Comparison of ENCODE assay signal across 25 cellular contexts in the genomic region with DNA sequence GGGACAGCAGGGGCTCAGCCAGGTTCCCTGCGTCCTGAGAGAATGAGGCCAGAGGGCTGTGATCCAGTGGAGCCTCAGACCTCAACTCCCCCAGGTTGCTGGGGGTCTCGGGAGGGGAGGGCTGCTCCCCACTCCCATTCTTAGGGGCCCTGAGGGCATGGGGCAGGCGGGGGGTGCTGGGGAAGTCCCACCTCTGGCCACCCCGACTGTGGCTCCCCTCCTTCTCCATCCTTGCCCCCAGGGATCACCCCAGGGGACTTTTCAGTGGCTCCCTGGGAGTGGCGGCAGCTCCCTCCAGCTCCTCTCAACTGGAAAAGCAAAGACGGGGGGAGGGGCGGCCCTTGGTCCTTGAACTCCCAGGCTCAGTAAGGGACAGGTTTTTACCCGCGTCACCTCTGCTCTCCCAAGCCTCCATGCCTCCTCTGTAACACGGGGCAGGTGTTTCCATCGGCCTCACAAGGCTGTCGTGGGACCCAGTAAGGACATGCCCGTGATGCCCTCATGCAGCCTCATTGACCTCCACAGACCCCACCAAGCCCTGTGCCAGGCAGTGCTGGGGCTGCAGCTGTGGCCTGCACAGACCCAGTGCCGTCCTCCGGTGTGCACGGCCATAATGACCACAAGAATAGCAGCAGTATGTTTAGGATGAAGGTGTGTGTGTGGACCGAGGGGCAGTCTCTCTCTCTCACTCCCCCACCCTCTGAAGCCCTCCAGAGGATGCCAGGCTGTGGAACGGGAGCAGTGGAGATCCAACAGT. TPM values are rescaled to one million over a fixed set of nuclear protein-coding genes. Genes with fewer than 3 reads are reported as not detected.
DNase-seq lines count a peak whose midpoint lies in the region; ATAC-seq and TF ChIP-seq lines count a peak whose summit lies in the region.
"Had no signal": no experiment of that assay in that cellular context is flagged by ENCODE, and none has a peak within 500 bp of the region (broad histone marks: within the 10 kb centered on the region; RNA-seq: fewer than 3 reads in every experiment).

No MANE protein-coding gene starts in this region.

- peaks cover 17% of the 10 kb centered on the region; the same call in 1 of the 2 replicates for H3F3A ChIP-seq in GM23338 (replicated peaks; ENCODE audit: low read depth)

- peak overlapping the region; percentile 84 for H3K27ac Mint-ChIP-seq in GM23338
- H3K27ac Mint-ChIP-seq in type B pancreatic cell, result peak overlapping the region; percentile 71
- H3K27ac Mint-ChIP-seq: activated B cell treated with CpG ODN at 0.5 μM for 24 hours; activated naive CD4-positive, alpha-beta T cell treated with anti-CD3 and anti-CD28 coated beads, Interleukin-2, amount 50 U/mL, for 24 hours; activated T-helper 1 cell treated with anti-CD3 and anti-CD28 coated beads, Interleukin-12 subunit alpha, Interleukin-12 subunit beta, Interleukin-2, Interleukin-4 antibody, amounts not matched to agents 30 ng/mL and 10 ng/mL and 1 ng/mL, durations not matched to agents 14 hours and 24 hours and 36 hours; memory B cell had no signal

- H3K4me1 Mint-ChIP-seq in GM23338, result peaks cover 51% of the 10 kb centered on the region
- peaks cover 15% of the 10 kb centered on the region for H3K4me1 Mint-ChIP-seq in type B pancreatic cell (ENCODE audit: unreplicated experiment)
- H3K4me1 Mint-ChIP-seq: activated B cell treated with CpG ODN at 0.5 μM for 24 hours, memory B cell had no signal

- WGBS in mesodermal cell (ENCODE audit: insufficient coverage in 2 of 2), 2 experiments, result 94 to 95% methylated on average over 9 to 14 of the region's 18 CpGs

- H3K36me3 ChIP-seq in GM23338 (ENCODE audit: insufficient read depth), result peaks cover 14% of the 10 kb centered on the region
- peaks cover 48% of the 10 kb centered on the region for H3K36me3 ChIP-seq in WERI-Rb-1
- H3K36me3 ChIP-seq in mesodermal cell (ENCODE audit: control insufficient read depth, insufficient read depth, low read length), result peaks cover 88% of the 10 kb centered on the region

- ATAC-seq in GM23338, result peak; percentile 15
- no peak for ATAC-seq in GM21360 (IDR thresholded peaks at IDR 0.05; ENCODE audit: unreplicated experiment)
- ATAC-seq in HG03432 (IDR thresholded peaks at IDR 0.05; ENCODE audit: unreplicated experiment), result no peak
- ATAC-seq: stimulated activated naive CD8-positive, alpha-beta T cell treated with anti-CD3 and anti-CD28 coated beads, Interleukin-15, Interleukin-2, amounts not matched to agents 100 U/mL and 50 U/mL, for 24 hours had no signal

- H3K4me3 Mint-ChIP-seq in GM23338 (peak overlapping the region; percentile 21; the same call in 1 of the 3 replicates), type B pancreatic cell (no peak overlapping the region)
- H3K4me3 Mint-ChIP-seq: activated B cell treated with CpG ODN at 0.5 μM for 24 hours; activated naive CD4-positive, alpha-beta T cell treated with anti-CD3 and anti-CD28 coated beads, Interleukin-2, amount 50 U/mL, for 24 hours; activated T-helper 1 cell treated with anti-CD3 and anti-CD28 coated beads, Interleukin-12 subunit alpha, Interleukin-12 subunit beta, Interleukin-2, Interleukin-4 antibody, amounts not matched to agents 30 ng/mL and 10 ng/mL and 1 ng/mL, durations not matched to agents 14 hours and 24 hours and 36 hours; CD4-positive, alpha-beta memory T cell; memory B cell had no signal

- DNase-seq in GM23338 (ENCODE audit: low spot score) (peak; percentile 51), WERI-Rb-1 (peak; percentile 42), type B pancreatic cell (ENCODE audit: extremely low spot score, unreplicated experiment) (no peak), NCI-H146 (lab: John Stamatoyannopoulos, UW) (no peak)
- DNase-seq: activated B cell treated with CpG ODN at 0.5 μM for 24 hours; activated CD4-positive, alpha-beta T cell treated with anti-CD3 and anti-CD28 coated beads, Interleukin-2, amount 50 U/mL, for 4 hours; anterior cingulate cortex; caudate nucleus; CD4-positive, alpha-beta memory T cell; DMS53; dorsolateral prefrontal cortex; GDM1; GM23248; head of caudate nucleus; NCI-H1694 treated with DMSO at 0.1 percent for 48 hours; stimulated activated naive CD8-positive, alpha-beta T cell treated with anti-CD3 and anti-CD28 coated beads, Interleukin-15, Interleukin-2, amounts not matched to agents 100 U/mL and 50 U/mL, for 24 hours had no signal

- H3K9me2 ChIP-seq in GM23338 (ENCODE audit: insufficient read depth), result no peaks in the 10 kb centered on the region

- H3K27ac ChIP-seq in GM23338 (ENCODE audit: low read depth), result no peak overlapping the region
- H3K27ac ChIP-seq in WERI-Rb-1, result peak overlapping the region; percentile 95
- peak overlapping the region; percentile 49 for H3K27ac ChIP-seq in mesodermal cell (ENCODE audit: low read depth, low read length, severe bottlenecking)
- H3K27ac ChIP-seq: dorsolateral prefrontal cortex, GM23248, KMS-11, right atrium auricular region had no signal

- H4K20me1 ChIP-seq in GM23338 (replicated peaks; ENCODE audit: insufficient read depth), result peaks cover 11% of the 10 kb centered on the region; the same call in 1 of the 2 replicates

- no peak overlapping the region for H3K4me2 ChIP-seq in GM23338
- H3K4me2 ChIP-seq: KMS-11 had no signal

- peaks cover 46% of the 10 kb centered on the region for H3K4me1 ChIP-seq in GM23338 (ENCODE audit: insufficient read depth)
- H3K4me1 ChIP-seq in mesodermal cell (ENCODE audit: control insufficient read depth, insufficient read depth, low read length, poor library complexity, severe bottlenecking), result peaks cover 74% of the 10 kb centered on the region

- H3K9me3 ChIP-seq in WERI-Rb-1 (ENCODE audit: severe bottlenecking) (no peaks in the 10 kb centered on the region), mesodermal cell (ENCODE audit: control insufficient read depth, low read length) (no peaks in the 10 kb centered on the region)
- H3K9me3 ChIP-seq: right atrium auricular region had no signal

- H3K36me3 Mint-ChIP-seq in GM23338 (ENCODE audit: low read depth), result peaks cover 48% of the 10 kb centered on the region
- peaks cover 7% of the 10 kb centered on the region for H3K36me3 Mint-ChIP-seq in type B pancreatic cell
- H3K36me3 Mint-ChIP-seq: activated naive CD4-positive, alpha-beta T cell treated with anti-CD3 and anti-CD28 coated beads, Interleukin-2, amount 50 U/mL, for 24 hours; CD4-positive, alpha-beta memory T cell; memory B cell had no signal

- TF ChIP-seq CTCF in GM23338 (conservative IDR thresholded peaks at IDR 0.05; ENCODE audit: low read depth in 2 of 2), result no peak
- TF ChIP-seq CTCF in WERI-Rb-1 (IDR thresholded peaks at IDR 0.05; ENCODE audit: low read depth, low read length), result no peak
- no peak for TF ChIP-seq CTCF in type B pancreatic cell (conservative IDR thresholded peaks at IDR 0.05)

- H3K9me3 Mint-ChIP-seq in GM23338 (no peaks in the 10 kb centered on the region), type B pancreatic cell (no peaks in the 10 kb centered on the region)
- H3K9me3 Mint-ChIP-seq: activated B cell treated with CpG ODN at 0.5 μM for 24 hours; activated naive CD4-positive, alpha-beta T cell treated with anti-CD3 and anti-CD28 coated beads, Interleukin-2, amount 50 U/mL, for 24 hours; activated T-helper 1 cell treated with anti-CD3 and anti-CD28 coated beads, Interleukin-12 subunit alpha, Interleukin-12 subunit beta, Interleukin-2, Interleukin-4 antibody, amounts not matched to agents 30 ng/mL and 10 ng/mL and 1 ng/mL, durations not matched to agents 14 hours and 24 hours and 36 hours; CD4-positive, alpha-beta memory T cell; memory B cell had no signal

- H3K79me2 ChIP-seq in GM23338 (replicated peaks; ENCODE audit: insufficient read depth), result no peaks in the 10 kb centered on the region

- peaks cover 17% of the 10 kb centered on the region for H3K27me3 Mint-ChIP-seq in GM23338 (ENCODE audit: insufficient read depth, low read depth, poor library complexity)
- no peaks in the 10 kb centered on the region for H3K27me3 Mint-ChIP-seq in type B pancreatic cell
- H3K27me3 Mint-ChIP-seq: activated naive CD4-positive, alpha-beta T cell treated with anti-CD3 and anti-CD28 coated beads, Interleukin-2, amount 50 U/mL, for 24 hours had no signal

- H3K27me3 ChIP-seq in GM23338 (ENCODE audit: insufficient read depth) (no peaks in the 10 kb centered on the region), WERI-Rb-1 (ENCODE audit: insufficient read depth, low read depth, severe bottlenecking) (no peaks in the 10 kb centered on the region)
- H3K27me3 ChIP-seq: dorsolateral prefrontal cortex, right atrium auricular region had no signal

- H3K4me3 ChIP-seq in GM23338 (no peak overlapping the region), WERI-Rb-1 (ENCODE audit: low read depth, low read length) (no peak overlapping the region), mesodermal cell (ENCODE audit: extremely low read depth, insufficient read depth, low read length, poor library complexity, severe bottlenecking) (no peak overlapping the region)
- H3K4me3 ChIP-seq: dorsolateral prefrontal cortex, GM23248, right atrium auricular region had no signal

- no peak overlapping the region for H2AFZ ChIP-seq in GM23338
- H2AFZ ChIP-seq: GM23248 had no signal

TF ChIP-seq in GM23338, 12 proteins besides CTCF, POLR2A, EP300 and RAD21 (continues in another document):
- no peak for TF ChIP-seq EZH2 (IDR thresholded peaks at IDR 0.05; ENCODE audit: low read depth, unreplicated experiment)

RNA-seq across cellular contexts. Expression of a gene that starts 11.6 kb away (rescaled TPM):
- total RNA-seq in GM23338 (2014; rRNA removed; shearing (Covaris generic)), result 233 and 273 TPM in 2 replicates
- 135 and 142 TPM in 2 replicates for polyA plus RNA-seq in GM23338 (2016; fragmentation: Nextera tagmentation; extraction: Ambion mirVana)
- polyA plus RNA-seq in mesodermal cell (2013, experiment 1 of 2), result 60.5 TPM
- 48.4 TPM for polyA plus RNA-seq in mesodermal cell (2013, experiment 2 of 2)
- 75.1 and 77.8 TPM in 2 replicates for total RNA-seq in type B pancreatic cell (ENCODE audit: low replicate concordance)

RNA-seq across cellular contexts. Expression of a gene that starts 26.1 kb away (rescaled TPM):
- total RNA-seq in GM23338 (2014; rRNA removed; shearing (Covaris generic)), result 1,391 and 1,438 TPM in 2 replicates
- 1,133 and 1,232 TPM in 2 replicates for polyA plus RNA-seq in GM23338 (2016; fragmentation: Nextera tagmentation; extraction: Ambion mirVana)
- polyA plus RNA-seq in mesodermal cell (2013, experiment 1 of 2), result 395 TPM
- 321 TPM for polyA plus RNA-seq in mesodermal cell (2013, experiment 2 of 2)
- total RNA-seq in type B pancreatic cell (ENCODE audit: low replicate concordance), result 168 and 209 TPM in 2 replicates
- total RNA-seq: activated B cell treated with CpG ODN at 0.5 μM for 24 hours had no signal
- polyA plus RNA-seq: CD4-positive, alpha-beta memory T cell had no signal

RNA-seq across cellular contexts. Expression of a gene that starts 33.4 kb away (rescaled TPM):
- 230 and 235 TPM in 2 replicates for total RNA-seq in GM23338 (2014; rRNA removed; shearing (Covaris generic))
- 109 and 113 TPM in 2 replicates for polyA plus RNA-seq in GM23338 (2016; fragmentation: Nextera tagmentation; extraction: Ambion mirVana)
- polyA plus RNA-seq in mesodermal cell (2013, experiment 1 of 2), result 251 TPM
- 201 TPM for polyA plus RNA-seq in mesodermal cell (2013, experiment 2 of 2)
- 123 and 203 TPM in 2 replicates for total RNA-seq in type B pancreatic cell (ENCODE audit: low replicate concordance)
- total RNA-seq: OCI-LY7 had no signal

RNA-seq across cellular contexts. Expression of a gene that starts 34.9 kb away (rescaled TPM):
- 25.4 and 26.8 TPM in 2 replicates for total RNA-seq in GM23338 (2014; rRNA removed; shearing (Covaris generic))
- 221 and 252 TPM in 2 replicates for polyA plus RNA-seq in GM23338 (2016; fragmentation: Nextera tagmentation; extraction: Ambion mirVana)
- 58.2 TPM for polyA plus RNA-seq in mesodermal cell (2013, experiment 1 of 2)
- 52.9 TPM for polyA plus RNA-seq in mesodermal cell (2013, experiment 2 of 2)
- 76.3 and 145 TPM in 2 replicates for total RNA-seq in type B pancreatic cell (ENCODE audit: low replicate concordance)
- total RNA-seq: GM23248 had no signal
- polyA plus RNA-seq: CD4-positive, alpha-beta memory T cell had no signal

Comparison
In these comparisons a context has a peak if more than half of its experiments do, and no peak if none do; other contexts are left out.
1. DNase-seq: peak in GM23338 (single experiment) and WERI-Rb-1 (single experiment); none in type B pancreatic cell (single experiment) and NCI-H146 (single experiment).